In the genomic region with DNA sequence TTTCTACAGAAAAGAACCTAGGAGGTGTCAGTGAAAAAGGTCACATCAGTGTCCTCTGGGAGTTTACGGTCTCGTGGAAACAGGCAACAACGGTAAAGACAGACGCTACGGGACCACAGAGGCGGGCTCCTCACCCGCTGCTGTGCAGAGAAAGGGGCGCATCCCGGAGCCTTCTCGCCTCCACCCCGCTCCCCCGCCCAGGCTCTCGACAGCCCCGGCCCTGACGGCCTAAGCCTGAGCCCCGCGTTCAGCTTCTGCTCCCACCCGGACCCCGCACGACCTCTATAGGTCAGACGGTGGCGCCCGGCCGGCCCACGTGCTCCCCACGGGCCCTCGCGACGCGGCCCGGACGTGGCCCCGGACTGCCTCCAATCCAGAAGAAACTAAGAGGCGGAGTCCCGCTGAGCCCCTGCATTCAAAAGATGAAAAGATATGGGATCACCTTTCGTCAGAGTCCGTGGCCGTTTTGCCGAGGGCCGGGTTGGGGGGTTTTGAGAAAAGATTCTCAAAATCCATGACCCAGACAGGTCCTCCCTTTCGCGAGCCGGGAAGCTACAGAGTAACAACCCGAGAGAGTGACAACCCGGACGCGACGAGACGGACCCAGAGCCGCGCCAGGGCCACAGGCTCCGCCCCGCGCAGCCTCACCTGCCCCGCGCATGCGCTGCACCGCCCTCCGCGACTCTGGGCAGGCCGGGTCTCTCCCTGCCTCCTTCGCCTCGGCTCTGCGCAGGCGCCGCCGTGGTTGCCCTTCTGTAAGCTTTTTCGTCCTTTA, we compare ENCODE assay signal across 8 cellular contexts.
DNase-seq lines count a peak whose midpoint lies in the region; ATAC-seq and TF ChIP-seq lines count a peak whose summit lies in the region.

Gene ZC3H8, minus strand, starts transcription at position 577 of the 775 bp plus-strand sequence. Its CDS starts 61 bp downstream, at position 516.

- peak within 1 kb of the TSS; percentile 78 for H3K27ac ChIP-seq in 22Rv1

- ATAC-seq in GM18517 (IDR thresholded peaks at IDR 0.05; ENCODE audit: unreplicated experiment): peak; percentile 83
- ATAC-seq in HG03039 (IDR thresholded peaks at IDR 0.05; ENCODE audit: unreplicated experiment): peak; percentile 81

- peak within 1 kb of the TSS; percentile 84 for H3K4me3 ChIP-seq in retinal pigment epithelial cell (ENCODE audit: low read length)

- DNase-seq in NCI-H2081 treated with DMSO at 0.1 percent for 48 hours (lab: John Stamatoyannopoulos, UW) (peak; percentile 69), T1000 (lab: John Stamatoyannopoulos, UW) (peak; percentile 87), astrocyte of the hippocampus (ENCODE audit: low read depth, low spot score) (peak; percentile 96), hippocampal formation (lab: John Stamatoyannopoulos, UW) (peak; percentile 84 to 88), retinal pigment epithelial cell (ENCODE audit: low read depth) (peak; percentile 38)

- 0 out of 2 replicates have a peak, but pooled peaks have one; percentile 9 for TF ChIP-seq CTCF in 22Rv1 (IDR thresholded peaks at IDR 0.05)
- TF ChIP-seq CTCF in retinal pigment epithelial cell (conservative IDR thresholded peaks at IDR 0.05; ENCODE audit: low read depth, low read length): no peak

Comparison
In these comparisons a context has a peak if more than half of its experiments do, and no peak if none do; other contexts are left out.
1. Peak in every context shown above with its lines: DNase-seq, ATAC-seq, H3K4me3 ChIP-seq and H3K27ac ChIP-seq.
2. DNase-seq: peak in every context shown above with its lines; median percentile 96 in astrocyte of the hippocampus; 87 in T1000; 86 in hippocampal formation; 69 in NCI-H2081 treated with DMSO at 0.1 percent for 48 hours; 38 in retinal pigment epithelial cell.